ENCODE assay signal across 8 cellular contexts in genomic region chr17:64262125-64262421, GRCh38. TPM values are rescaled to one million over a fixed set of nuclear protein-coding genes. Genes with fewer than 3 reads are reported as not detected.
A peak's percentile ranks its signal among the peaks of the same experiment; 100 is the strongest.
DNase-seq lines count a peak whose midpoint lies in the region; ATAC-seq and TF ChIP-seq lines count a peak whose summit lies in the region.

No MANE protein-coding gene starts in this region.

- H3K36me3 Mint-ChIP-seq in CD4-positive, alpha-beta T cell (ENCODE audit: low read depth) = peaks cover 10% of the 10 kb centered on the region
- H3K36me3 Mint-ChIP-seq in naive B cell = no peaks in the 10 kb centered on the region

- POLR2A ChIA-PET in CD4-positive, alpha-beta T cell (lab: Charles Lee) = interaction anchor here (1.1 to 3.3 kb wide), 3 partner anchors 44 to 244 kb away, joined by 4 to 58 read pairs (median 23); partner anchors contain the start of genes CEP95 and DDX5

- H3K9ac ChIP-seq in duodenal mucosa (ENCODE audit: low read depth in 1 of 2, low read length in 2 of 2) = peak overlapping the region; percentile 60 to 86

- H3K4me3 ChIP-seq in LNCaP clone FGC (ENCODE audit: low read depth, low read length) = peak overlapping the region; percentile 83
- H3K4me3 ChIP-seq in duodenal mucosa (ENCODE audit: low read depth in 1 of 2, low read length in 2 of 2) = peak overlapping the region; percentile 80 to 83

- H3K36me3 ChIP-seq in duodenal mucosa (ENCODE audit: control insufficient read depth in 1 of 2, insufficient read depth in 2 of 2, low read length in 2 of 2) = no peaks in the 10 kb centered on the region

- H3K4me1 ChIP-seq in duodenal mucosa (ENCODE audit: control insufficient read depth in 1 of 2, insufficient read depth in 2 of 2, low read length in 2 of 2) = peaks cover 20 to 23% of the 10 kb centered on the region in 2 donors

- intact Hi-C loops in CD4-positive, alpha-beta T cell (cut with DNase I, micrococcal nuclease) = loop anchor here (2.0 to 10.0 kb wide), 8 partner anchors 115 to 1300 kb away; partner anchors contain the start of genes AXIN2 (in 1 of the 2), ICAM2 (in 1 of the 2), MAP3K3 (in 1 of the 2) and POLG2 (in 1 of the 2)

- peak; percentile 4 for ATAC-seq in CD4-positive, alpha-beta T cell (ENCODE audit: poor library complexity)
- ATAC-seq in naive B cell (ENCODE audit: low read depth in 2 of 2) = no peak
- ATAC-seq in HG02678 (IDR thresholded peaks at IDR 0.05; ENCODE audit: unreplicated experiment) = no peak
- no peak for ATAC-seq in HG02885 (IDR thresholded peaks at IDR 0.05; ENCODE audit: poor library complexity, unreplicated experiment)

- H3K9me3 ChIP-seq in CD4-positive, alpha-beta T cell (ENCODE audit: control insufficient read depth, low read length) = no peaks in the 10 kb centered on the region
- no peaks in the 10 kb centered on the region for H3K9me3 ChIP-seq in duodenal mucosa (ENCODE audit: control insufficient read depth in 1 of 2, low read length in 2 of 2)

- peaks cover 1% of the 10 kb centered on the region for H3K27me3 Mint-ChIP-seq in CD4-positive, alpha-beta T cell
- H3K27me3 Mint-ChIP-seq in naive B cell = peaks cover 0 to 9% (median 4%) of the 10 kb centered on the region in 3 donors

- no peaks in the 10 kb centered on the region for H3K27me3 ChIP-seq in CD4-positive, alpha-beta T cell (ENCODE audit: control insufficient read depth, insufficient read depth, low read length)
- no peaks in the 10 kb centered on the region for H3K27me3 ChIP-seq in duodenal mucosa (ENCODE audit: control insufficient read depth in 1 of 2, insufficient read depth in 2 of 2, low read length in 2 of 2)

- H3K9me3 Mint-ChIP-seq in CD4-positive, alpha-beta T cell = no peaks in the 10 kb centered on the region
- no peaks in the 10 kb centered on the region for H3K9me3 Mint-ChIP-seq in naive B cell

- peak overlapping the region; percentile 91 for H3K4me3 Mint-ChIP-seq in CD4-positive, alpha-beta T cell
- peak overlapping the region; percentile 91 to 97 (median 95) for H3K4me3 Mint-ChIP-seq in naive B cell

- H3K27ac ChIP-seq in CD4-positive, alpha-beta T cell (ENCODE audit: low read depth, low read length) = peak overlapping the region; percentile 86
- peak overlapping the region; percentile 80 for H3K27ac ChIP-seq in duodenal mucosa (ENCODE audit: low read depth, low read length)

- no peak for TF ChIP-seq CTCF in CD4-positive, alpha-beta T cell (IDR thresholded peaks at IDR 0.05)
- no peak for TF ChIP-seq CTCF in LNCaP clone FGC (IDR thresholded peaks at IDR 0.05; ENCODE audit: control insufficient read depth, extremely low read depth, insufficient read depth)

- H3K4me1 Mint-ChIP-seq in CD4-positive, alpha-beta T cell (ENCODE audit: low read depth) = peaks cover 46% of the 10 kb centered on the region
- peaks cover 15 to 26% (median 23%) of the 10 kb centered on the region in 3 donors for H3K4me1 Mint-ChIP-seq in naive B cell

- no peak for DNase-seq in CD4-positive, alpha-beta T cell
- no peak for DNase-seq in LNCaP clone FGC (ENCODE audit: low read depth)
- no peak for DNase-seq in naive B cell
- no peak for DNase-seq in NCI-H2196 treated with DMSO at 0.1 percent for 48 hours (lab: John Stamatoyannopoulos, UW; ENCODE audit: unreplicated experiment)
- DNase-seq in HCEC 1CT = no peak

- peak overlapping the region; percentile 95 for H3K27ac Mint-ChIP-seq in CD4-positive, alpha-beta T cell
- H3K27ac Mint-ChIP-seq in naive B cell = peak overlapping the region; percentile 14 to 93 (median 82)

- CTCF ChIA-PET in CD4-positive, alpha-beta T cell (lab: Charles Lee) = interaction anchor here (0.8 kb wide), 1 partner anchor 13 kb away, joined by 3 read pairs; no protein-coding TSS in a partner anchor

RNA-seq across cellular contexts. Expression of gene TEX2, which starts 1.0 kb away (rescaled TPM):
- 1 to 10 TPM; 8.6 to 8.9 TPM for total RNA-seq in CD4-positive, alpha-beta T cell
- 1 to 10 TPM; 1.1 to 5.2 (median 3.8) TPM for polyA plus RNA-seq in naive B cell (ENCODE audit: low read depth in 6 of 6)
